Comparison of ENCODE assay signal across 7 cellular contexts in genomic region chr16:16417914-16418544, GRCh38. TPM values are rescaled to one million over a fixed set of nuclear protein-coding genes. Genes with fewer than 3 reads are reported as not detected.
A peak's percentile ranks its signal among the peaks of the same experiment; 100 is the strongest.
DNase-seq lines count a peak whose midpoint lies in the region; ATAC-seq, FAIRE-seq and TF ChIP-seq lines count a peak whose summit lies in the region.
"Not testable (repeated sequence)": the region's sequence is repeated elsewhere in the genome, so short reads cannot be mapped to it uniquely, and the experiment has no call there.
"Had no signal": no experiment of that assay in that cellular context is flagged by ENCODE, and none has a peak within 500 bp of the region (broad histone marks: within the 10 kb centered on the region; RNA-seq: fewer than 3 reads in every experiment).

No MANE protein-coding gene starts in this region.

- not testable (repeated sequence) for H3K9ac ChIP-seq in HCT116 (ENCODE audit: low read length); K562 (ENCODE audit: insufficient read depth in 1 of 2, low read depth in 2 of 2, low read length in 2 of 2)

- not testable (repeated sequence) for H3K79me2 ChIP-seq in HCT116 (ENCODE audit: insufficient read depth, low read length); K562 (ENCODE audit: control insufficient read depth, insufficient read depth, low read length)

- BruUV-seq in HCT116 (replicated peaks; lab: Mats Ljungman, UMichigan); K562 (replicated peaks; lab: Mats Ljungman, UMichigan): not testable (repeated sequence)

- not testable (repeated sequence) for H2AFZ ChIP-seq in HCT116 (ENCODE audit: low read depth, low read length, poor library complexity, severe bottlenecking); K562 (ENCODE audit: low read depth, low read length)

- H4K20me1 ChIP-seq in HCT116 (ENCODE audit: insufficient read depth); K562 (replicated peaks; ENCODE audit: control insufficient read depth, insufficient read depth, low read length): not testable (repeated sequence)

- in situ Hi-C loops in K562 (cut with MboI) = not testable (repeated sequence)

- H3K9me2 ChIP-seq in HCT116 (ENCODE audit: insufficient read depth) = not testable (repeated sequence)

- H3K36me3 Mint-ChIP-seq in stimulated activated memory B cell treated with anti-CD40 and anti-IgM and Interleukin-4, amounts not matched to agents 10 μg/mL and 1 μg/mL and 100 μg/mL, for 72 hours = not testable (repeated sequence)

- not testable (repeated sequence) for H3K27me3 Mint-ChIP-seq in stimulated activated memory B cell treated with anti-CD40 and anti-IgM and Interleukin-4, amounts not matched to agents 10 μg/mL and 1 μg/mL and 100 μg/mL, for 72 hours

- H3K4me3 Mint-ChIP-seq in stimulated activated memory B cell treated with anti-CD40 and anti-IgM and Interleukin-4, amounts not matched to agents 10 μg/mL and 1 μg/mL and 100 μg/mL, for 72 hours = not testable (repeated sequence)

- not testable (repeated sequence) for TF ChIP-seq RAD21 in A549 (conservative IDR thresholded peaks at IDR 0.05 in 1 of 2, IDR thresholded peaks at IDR 0.05 in 1 of 2); HCT116 (IDR thresholded peaks at IDR 0.05; ENCODE audit: low read depth); K562 (CRISPR knock-in tag; conservative IDR thresholded peaks at IDR 0.05 in 1 of 2, IDR thresholded peaks at IDR 0.05 in 1 of 2)

- H3K9me3 Mint-ChIP-seq in stimulated activated memory B cell treated with anti-CD40 and anti-IgM and Interleukin-4, amounts not matched to agents 10 μg/mL and 1 μg/mL and 100 μg/mL, for 72 hours = not testable (repeated sequence)

- RAD21 ChIA-PET in HCT116 (lab: Charles Lee; ENCODE audit: low non-redundant PET in 1 of 2, low total read pairs in 2 of 2, uncharacterized antibody in 2 of 2, unreplicated experiment in 2 of 2) = not testable (repeated sequence)

- not testable (repeated sequence) for TF ChIP-seq EP300 in A549 (IDR thresholded peaks at IDR 0.05); K562 (IDR thresholded peaks at IDR 0.05; ENCODE audit: low read length)

- FAIRE-seq in A549 (lab: Jason Lieb, UNC); K562 (lab: Jason Lieb, UNC): not testable (repeated sequence)

- not testable (repeated sequence) for H3K27me3 ChIP-seq in HCT116 (ENCODE audit: insufficient read depth, low read length); K562 (ENCODE audit: control insufficient read depth in 2 of 2, insufficient read depth in 2 of 2, low read length in 2 of 2); upper lobe of right lung

- not testable (repeated sequence) for H3K4me1 ChIP-seq in A549; HCT116 (ENCODE audit: control insufficient read depth in 1 of 2, insufficient read depth in 2 of 2, low read length in 2 of 2); K562 (replicated peaks in 1 of 2; ENCODE audit: control insufficient read depth in 2 of 2, insufficient read depth in 2 of 2, low read length in 2 of 2); upper lobe of right lung

- DNase-seq in A549 (ENCODE audit: low read depth in 1 of 2, low spot score in 1 of 2); HCT116 (ENCODE audit: low read depth, low spot score); K562 (ENCODE audit: extremely low read depth in 1 of 4, low spot score in 3 of 4); upper lobe of right lung: not testable (repeated sequence)

- CTCF ChIA-PET in A549 (lab: Yijun Ruan, JAX); HCT116 (lab: Charles Lee); K562 (lab: Yijun Ruan, JAX; ENCODE audit: low intra/inter-chr PET ratio): not testable (repeated sequence)

- H3K27ac ChIP-seq in A549; HCT116 (ENCODE audit: low read depth, low read length); K562 (ENCODE audit: extremely low read depth, low read depth, low read length); upper lobe of right lung: not testable (repeated sequence)

- not testable (repeated sequence) for H3K9me1 ChIP-seq in K562 (ENCODE audit: control insufficient read depth, insufficient read depth, low read length)

- not testable (repeated sequence) for TF ChIP-seq POLR2A in A549 (IDR thresholded peaks at IDR 0.05; ENCODE audit: low read length); HCT116 (IDR thresholded peaks at IDR 0.05; ENCODE audit: borderline replicate concordance, extremely low read depth, insufficient read depth, insufficient read length); K562 (conservative IDR thresholded peaks at IDR 0.05)

- WGBS in A549 (ENCODE audit: missing lambda C conversion rate) = 16% methylated on average over 3 of the region's 5 CpGs
- no CpG with 5 or more reads among the region's 5 CpGs for WGBS in K562 (ENCODE audit: insufficient coverage, low coverage, missing lambda C conversion rate)

- H3K4me3 ChIP-seq in A549; HCT116 (replicated peaks in 1 of 2; ENCODE audit: low read depth in 1 of 2, low read length in 2 of 2); K562; upper lobe of right lung: not testable (repeated sequence)

- intact Hi-C loops in HCT116 (cut with micrococcal nuclease); K562 (cut with micrococcal nuclease); upper lobe of right lung (cut with DNase I): not testable (repeated sequence)

- not testable (repeated sequence) for TF ChIP-seq CTCF in A549 (IDR thresholded peaks at IDR 0.05); HCT116 (IDR thresholded peaks at IDR 0.05 in 2 of 3, conservative IDR thresholded peaks at IDR 0.05 in 1 of 3; ENCODE audit: borderline replicate concordance in 1 of 3, insufficient read depth in 1 of 3, low read depth in 2 of 3, low read length in 2 of 3); K562 (IDR thresholded peaks at IDR 0.05 in 2 of 3, conservative IDR thresholded peaks at IDR 0.05 in 1 of 3; ENCODE audit: insufficient read depth in 2 of 3, low read depth in 1 of 3, low read length in 3 of 3); upper lobe of right lung (IDR thresholded peaks at IDR 0.05)

- ATAC-seq in A549 = peak; percentile 36 to 55; a peak in 3 of 6 replicates
- peak; percentile 80 for ATAC-seq in HCT116
- peak; percentile 42; the same call in 2 of the 3 replicates for ATAC-seq in K562
- peak; percentile 42 for ATAC-seq in stimulated activated memory B cell treated with anti-CD40 and anti-IgM and Interleukin-4, amounts not matched to agents 10 μg/mL and 1 μg/mL and 100 μg/mL, for 72 hours
- peak; percentile 7 for ATAC-seq in upper lobe of right lung

- not testable (repeated sequence) for H3K27ac Mint-ChIP-seq in stimulated activated memory B cell treated with anti-CD40 and anti-IgM and Interleukin-4, amounts not matched to agents 10 μg/mL and 1 μg/mL and 100 μg/mL, for 72 hours

- not testable (repeated sequence) for H3K4me2 ChIP-seq in A549; HCT116 (ENCODE audit: low read length); K562 (ENCODE audit: insufficient read depth, low read length)

- POLR2A ChIA-PET in A549 (lab: Yijun Ruan, JAX); HCT116 (lab: Charles Lee); K562 (lab: Yijun Ruan, JAX): not testable (repeated sequence)

- H3K36me3 ChIP-seq in HCT116 (ENCODE audit: control insufficient read depth in 1 of 2, insufficient read depth in 2 of 2, low read length in 2 of 2); K562 (ENCODE audit: control insufficient read depth, insufficient read depth, low read length); upper lobe of right lung: not testable (repeated sequence)

- H3K9me3 ChIP-seq in A549; HCT116 (ENCODE audit: control insufficient read depth in 1 of 2, insufficient read depth in 1 of 2, low read depth in 1 of 2, low read length in 2 of 2); K562 (replicated peaks; ENCODE audit: control insufficient read depth, insufficient read depth, low read depth, low read length); upper lobe of right lung: not testable (repeated sequence)

- not testable (repeated sequence) for H3K4me1 Mint-ChIP-seq in stimulated activated memory B cell treated with anti-CD40 and anti-IgM and Interleukin-4, amounts not matched to agents 10 μg/mL and 1 μg/mL and 100 μg/mL, for 72 hours

RNA-seq across cellular contexts. Expression of gene NPIPA7, which starts 39.1 kb away (rescaled TPM):
- polyA plus RNA-seq in A549 (2011; rRNA removed) (15.5 and 18.3 TPM in 2 replicates), A549 (2017; fragmentation: RNase III; extraction: RNeasy Plus Mini Kit Qiagen cat#74134 plus additional on column Dnase treatment) (5.7 to 11.7 TPM (median 7.1 TPM) in 3 replicates), K562 (2011; rRNA removed) (14.7 and 19.0 TPM in 2 replicates), K562 (2014; fragmentation: Illumina TruSeq; extraction: Trizol) (10.3 and 13.7 TPM in 2 replicates), K562 (2014; fragmentation: Nextera tagmentation; extraction: Ambion mirVana) (1 to 10 TPM; 6.8 to 9.8 TPM), K562 (2014; rRNA removed) (2.5 and 4.3 TPM in 2 replicates)
- polyA plus RNA-seq in A549 (2012; cell fraction: cytosol; rRNA removed) = 22.0 and 27.9 TPM in 2 replicates
- 29.3 and 73.6 TPM in 2 replicates for polyA plus RNA-seq in A549 (2012; cell fraction: nucleus; rRNA removed)
- 0.92 and 2.1 TPM in 2 replicates for polyA minus RNA-seq in A549 (2011; rRNA and poly(A)+ RNA removed)
- total RNA-seq in HCT116 (2021; ENCODE audit: unreplicated experiment) (4.5 TPM), K562 (2014; rRNA removed) (0.86 and 2.2 TPM in 2 replicates), K562 (2014; rRNA removed; fragmentation: Illumina TruSeq; extraction: Trizol) (3.2 and 3.5 TPM in 2 replicates), K562 (2015; rRNA removed; fragmentation: Illumina TruSeq; extraction: Trizol) (4.4 and 5.4 TPM in 2 replicates), K562 (2021) (2.8 and 3.2 TPM in 2 replicates), upper lobe of right lung (7.7 TPM)
- 5.6 and 9.2 TPM in 2 replicates for polyA plus RNA-seq in HCT116 (2012)
- total RNA-seq in K562 (2011; cell fraction: chromatin; rRNA removed; ENCODE audit: low replicate concordance) = 54.7 and 103 TPM in 2 replicates
- total RNA-seq in K562 (2011; cell fraction: nucleolus; rRNA removed) = 10.9 and 14.5 TPM in 2 replicates
- total RNA-seq in K562 (2011; cell fraction: nucleoplasm; rRNA removed) = 39.4 and 42.4 TPM in 2 replicates
- polyA plus RNA-seq in K562 (2011; cell fraction: cytosol; rRNA removed) = 7.9 and 9.6 TPM in 2 replicates
- 36.8 and 51.6 TPM in 2 replicates for polyA plus RNA-seq in K562 (2011; cell fraction: nucleus; rRNA removed)
- 7.1 and 13.3 TPM in 2 replicates for polyA plus RNA-seq in K562 (2012)
- polyA minus RNA-seq in K562 (2011; rRNA and poly(A)+ RNA removed) = 2.8 and 2.9 TPM in 2 replicates
- polyA minus RNA-seq in K562 (2011; cell fraction: cytosol; rRNA and poly(A)+ RNA removed) = not detected in 2 replicates
- 0.40 and 2.3 TPM in 2 replicates for polyA minus RNA-seq in K562 (2011; cell fraction: nucleus; rRNA and poly(A)+ RNA removed)
- polyA plus RNA-seq: CD14-positive monocyte; CD4-positive, CD25-positive, alpha-beta regulatory T cell had no signal

Comparison
In these comparisons a context has a peak if more than half of its experiments do, and no peak if none do; other contexts are left out.
1. ATAC-seq: peak in every context shown above with its lines; median percentile 80 in HCT116; 46 in A549; 42 in K562; 42 in stimulated activated memory B cell treated with anti-CD40 and anti-IgM and Interleukin-4, amounts not matched to agents 10 μg/mL and 1 μg/mL and 100 μg/mL, for 72 hours; 7 in upper lobe of right lung.